Comparison of ENCODE assay signal across 8 cellular contexts in genomic region chr17:18625509-18626104, GRCh38. TPM values are rescaled to one million over a fixed set of nuclear protein-coding genes. Genes with fewer than 3 reads are reported as not detected.
DNase-seq lines count a peak whose midpoint lies in the region; ATAC-seq and TF ChIP-seq lines count a peak whose summit lies in the region.
"Not testable (repeated sequence)": the region's sequence is repeated elsewhere in the genome, so short reads cannot be mapped to it uniquely, and the experiment has no call there.

No MANE protein-coding gene starts in this region.

- peak overlapping the region; percentile 52 to 92 (median 81) for H3K4me3 Mint-ChIP-seq in naive B cell

- not testable (repeated sequence) for H3K9me3 ChIP-seq in GM23248 (ENCODE audit: low read depth); MM.1S (replicated peaks; ENCODE audit: insufficient read depth, low read length); SK-N-SH

- peak; percentile 60 for DNase-seq in D341Med (ENCODE audit: low spot score)
- DNase-seq in GM23248 = peak; percentile 73
- DNase-seq in MM.1S = peak; percentile 89
- peak; percentile 61 for DNase-seq in SK-N-SH
- peak; percentile 65 for DNase-seq in activated gamma-delta T cell (lab: John Stamatoyannopoulos, UW)
- peak; percentile 90 for DNase-seq in fibroblast of peridontal ligament (ENCODE audit: extremely low read depth)
- DNase-seq in naive B cell = peak; percentile 88
- DNase-seq in stimulated activated CD8-positive, alpha-beta memory T cell treated with anti-CD3 and anti-CD28 coated beads, Interleukin-2, amount 100 ng/mL, for 1 hour (ENCODE audit: low read depth in 2 of 2) = peak; percentile 85 to 92

- H3K4me3 ChIP-seq in GM23248 (peak overlapping the region; percentile 62), MM.1S (ENCODE audit: low read length) (peak overlapping the region; percentile 60), SK-N-SH (ENCODE audit: low read depth in 2 of 2, low read length in 1 of 2) (peak overlapping the region in 1 of 2 experiments; percentile 35; a peak in 1 of 4 replicates)

- peak; percentile 59 for TF ChIP-seq RAD21 in SK-N-SH (IDR thresholded peaks at IDR 0.05; ENCODE audit: low read length)

- TF ChIP-seq EP300 in SK-N-SH (IDR thresholded peaks at IDR 0.05; ENCODE audit: borderline replicate concordance in 1 of 2, low read depth in 1 of 2, low read length in 1 of 2) = not testable (repeated sequence)

- H3K9ac ChIP-seq in GM23248 (peak overlapping the region; percentile 76), MM.1S (ENCODE audit: low read length) (peak overlapping the region; percentile 69)
- H3K9ac ChIP-seq in SK-N-SH = not testable (repeated sequence)

- H3K9me2 ChIP-seq in GM23248 (ENCODE audit: insufficient read depth); MM.1S (replicated peaks; ENCODE audit: insufficient read depth, low read length); SK-N-SH: not testable (repeated sequence)

- H3K27me3 ChIP-seq in GM23248 (replicated peaks; ENCODE audit: insufficient read depth); MM.1S (replicated peaks; ENCODE audit: insufficient read depth, low read length); SK-N-SH (ENCODE audit: insufficient read depth): not testable (repeated sequence)

- H2AFZ ChIP-seq in GM23248 = peak overlapping the region; percentile 77
- peak overlapping the region; percentile 67 for H2AFZ ChIP-seq in MM.1S (ENCODE audit: low read length)
- H2AFZ ChIP-seq in SK-N-SH (ENCODE audit: low read depth) = not testable (repeated sequence)

- H3K9me3 Mint-ChIP-seq in naive B cell = not testable (repeated sequence)

- H3K36me3 Mint-ChIP-seq in naive B cell = not testable (repeated sequence)

- not testable (repeated sequence) for H3K36me3 ChIP-seq in GM23248 (ENCODE audit: low read depth); MM.1S (replicated peaks; ENCODE audit: insufficient read depth, low read length); SK-N-SH (replicated peaks in 1 of 2; ENCODE audit: control insufficient read depth in 1 of 2, insufficient read depth in 2 of 2, low read length in 1 of 2)

- H4K20me1 ChIP-seq in GM23248 (ENCODE audit: insufficient read depth); MM.1S (ENCODE audit: insufficient read depth, low read length); SK-N-SH (ENCODE audit: insufficient read depth): not testable (repeated sequence)

- not testable (repeated sequence) for H3K4me1 ChIP-seq in GM23248 (ENCODE audit: insufficient read depth); MM.1S (ENCODE audit: low read length); SK-N-SH (ENCODE audit: control insufficient read depth in 1 of 2, insufficient read depth in 2 of 2, low read depth in 1 of 2, low read length in 1 of 2)

- in situ Hi-C loops in GM23248 (cut with MboI) = not testable (repeated sequence)

- peak; percentile 92 to 95 for ATAC-seq in naive B cell (ENCODE audit: low read depth in 2 of 2)

- H3K27me3 Mint-ChIP-seq in naive B cell = peaks cover 9 to 17% (median 11%) of the 10 kb centered on the region in 3 donors

- TF ChIP-seq CTCF in MM.1S (IDR thresholded peaks at IDR 0.05; ENCODE audit: low read length) = peak; percentile 92
- TF ChIP-seq CTCF in SK-N-SH (IDR thresholded peaks at IDR 0.05) = peak; percentile 69

- H3K4me2 ChIP-seq in GM23248 (ENCODE audit: unreplicated experiment) (peak overlapping the region; percentile 57), MM.1S (ENCODE audit: low read depth, low read length) (peak overlapping the region; percentile 53)
- H3K4me2 ChIP-seq in SK-N-SH = not testable (repeated sequence)

- 10 to 21% methylated on average over 14 to 22 of the region's 22 CpGs for WGBS in GM23248 (ENCODE audit: low coverage in 1 of 2, low lambda C conversion rate in 2 of 2, missing lambda C conversion rate in 2 of 2), 2 experiments
- WGBS in SK-N-SH (ENCODE audit: low lambda C conversion rate) = 45% methylated on average over 14 of the region's 22 CpGs

- H3K27ac ChIP-seq in GM23248 (peak overlapping the region; percentile 54), MM.1S (ENCODE audit: low read length) (peak overlapping the region; percentile 35; the same call in 1 of the 2 replicates)
- not testable (repeated sequence) for H3K27ac ChIP-seq in SK-N-SH (ENCODE audit: low read depth in 2 of 2, low read length in 1 of 2)

- H3K79me2 ChIP-seq in GM23248 (ENCODE audit: insufficient read depth); MM.1S (ENCODE audit: low read length); SK-N-SH (ENCODE audit: insufficient read depth): not testable (repeated sequence)

- not testable (repeated sequence) for H3F3A ChIP-seq in GM23248 (ENCODE audit: insufficient read depth); MM.1S (ENCODE audit: insufficient read depth, low read length); SK-N-SH (replicated peaks; ENCODE audit: insufficient read depth)

- peak overlapping the region; percentile 57 to 95 (median 89) for H3K27ac Mint-ChIP-seq in naive B cell

- POLR2A ChIA-PET in SK-N-SH (lab: Yijun Ruan, JAX) = not testable (repeated sequence)

- CTCF ChIA-PET in SK-N-SH (lab: Yijun Ruan, JAX) = interaction anchor here (1.0 kb wide), 3 partner anchors 72 to 336 kb away, joined by 3 to 6 read pairs (median 3); no protein-coding TSS in a partner anchor

- peaks cover 4 to 15% (median 9%) of the 10 kb centered on the region in 3 donors for H3K4me1 Mint-ChIP-seq in naive B cell

TF ChIP-seq in SK-N-SH, 30 proteins besides CTCF, POLR2A, EP300 and RAD21:
- peak; percentile 24; the same call in 1 of the 2 replicates for TF ChIP-seq SMC3 (IDR thresholded peaks at IDR 0.05; ENCODE audit: low read depth, low read length)

RNA-seq across cellular contexts. Expression of gene TBC1D28, which starts 18.6 kb away (rescaled TPM):
- not detected in 2 replicates for total RNA-seq in GM23248 (2014; rRNA removed; shearing (Covaris generic))
- polyA plus RNA-seq in GM23248 (2016; fragmentation: Nextera tagmentation; extraction: Ambion mirVana) (not detected in 2 replicates), SK-N-SH (2012; rRNA removed) (not detected in 2 replicates), naive B cell (ENCODE audit: low read depth in 6 of 6) (not detected)
- not detected in 2 replicates for polyA plus RNA-seq in SK-N-SH (2012; cell fraction: cytosol; rRNA removed)
- polyA plus RNA-seq in SK-N-SH (2012; cell fraction: nucleus; rRNA removed) = 0.02 TPM in 1 of 2 replicates, not detected in the other

RNA-seq across cellular contexts. Expression of gene FOXO3B, which starts 56.5 kb away (rescaled TPM):
- total RNA-seq in GM23248 (2014; rRNA removed; shearing (Covaris generic)) = 5.8 and 11.5 TPM in 2 replicates
- 1.2 and 1.8 TPM in 2 replicates for polyA plus RNA-seq in GM23248 (2016; fragmentation: Nextera tagmentation; extraction: Ambion mirVana)
- 3.0 and 3.9 TPM in 2 replicates for polyA plus RNA-seq in SK-N-SH (2012; rRNA removed)
- polyA plus RNA-seq in SK-N-SH (2012; cell fraction: cytosol; rRNA removed) = 1.3 and 2.6 TPM in 2 replicates
- 5.7 and 6.5 TPM in 2 replicates for polyA plus RNA-seq in SK-N-SH (2012; cell fraction: nucleus; rRNA removed)
- polyA plus RNA-seq in naive B cell (ENCODE audit: low read depth in 6 of 6) = 1 to 10 TPM in 5 of 6 donors, under 1 TPM in 1; 0.64 to 3.6 (median 2.2) TPM
